11 cellular contexts compared by ENCODE assay signal in the genomic region with DNA sequence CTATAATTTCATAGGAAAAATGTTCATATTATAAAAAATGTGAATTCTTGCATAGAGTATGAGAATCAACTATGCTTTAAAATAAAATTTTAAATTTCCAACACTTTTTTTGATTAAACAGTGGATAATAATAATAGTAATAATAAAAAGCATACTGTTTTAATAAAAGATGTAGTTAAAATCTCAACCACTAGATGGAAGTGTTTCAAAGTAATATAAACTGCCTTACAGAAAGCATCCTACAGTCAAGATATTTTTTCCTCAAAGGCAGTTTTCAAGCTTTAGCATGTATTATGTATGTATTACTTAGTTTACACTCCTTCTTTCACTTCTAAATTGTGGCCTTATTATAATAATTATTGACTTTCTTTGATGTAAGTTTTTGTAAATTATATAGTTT.
A peak's percentile ranks its signal among the peaks of the same experiment; 100 is the strongest.
DNase-seq lines count a peak whose midpoint lies in the region; ATAC-seq and TF ChIP-seq lines count a peak whose summit lies in the region.
"Had no signal": no experiment of that assay in that cellular context is flagged by ENCODE, and none has a peak within 500 bp of the region (broad histone marks: within the 10 kb centered on the region; RNA-seq: fewer than 3 reads in every experiment).

No MANE protein-coding gene starts in this region.

- H3K9me3 ChIP-seq in osteoblast (ENCODE audit: low read depth, low read length) = no peaks in the 10 kb centered on the region
- H3K9me3 ChIP-seq: BLaER1 had no signal

- no peak for ATAC-seq in stimulated activated naive CD8-positive, alpha-beta T cell treated with anti-CD3 and anti-CD28 coated beads, Interleukin-15, amount 100 ng/mL, for 72 hours
- ATAC-seq: naive thymus-derived CD8-positive, alpha-beta T cell had no signal

- H3K36me3 Mint-ChIP-seq in activated T-cell treated with anti-CD3 and anti-CD28 coated beads, Interleukin-2, amount 50 U/mL, for 24 hours (ENCODE audit: low read depth) = no peaks in the 10 kb centered on the region
- H3K36me3 Mint-ChIP-seq: naive thymus-derived CD8-positive, alpha-beta T cell had no signal

- H3K27ac Mint-ChIP-seq in stimulated activated naive CD8-positive, alpha-beta T cell treated with anti-CD3 and anti-CD28 coated beads, Interleukin-15, amount 100 ng/mL, for 72 hours = no peak overlapping the region
- no peak overlapping the region for H3K27ac Mint-ChIP-seq in activated T-cell treated with anti-CD3 and anti-CD28 coated beads, Interleukin-2, amount 50 U/mL, for 24 hours
- H3K27ac Mint-ChIP-seq: naive thymus-derived CD8-positive, alpha-beta T cell had no signal

- H3K4me3 Mint-ChIP-seq in stimulated activated naive CD8-positive, alpha-beta T cell treated with anti-CD3 and anti-CD28 coated beads, Interleukin-15, amount 100 ng/mL, for 72 hours = no peak overlapping the region
- H3K4me3 Mint-ChIP-seq in activated T-cell treated with anti-CD3 and anti-CD28 coated beads, Interleukin-2, amount 50 U/mL, for 24 hours = no peak overlapping the region
- H3K4me3 Mint-ChIP-seq: naive thymus-derived CD8-positive, alpha-beta T cell had no signal

- H3K36me3 ChIP-seq in osteoblast (ENCODE audit: insufficient read depth, low read length) = no peaks in the 10 kb centered on the region
- H3K36me3 ChIP-seq: BLaER1 had no signal

- H4K20me1 ChIP-seq in osteoblast (ENCODE audit: insufficient read depth, low read length) = no peaks in the 10 kb centered on the region
- H4K20me1 ChIP-seq: BLaER1 had no signal

- in situ Hi-C loops in astrocyte of the spinal cord (cut with HindIII; ENCODE audit: low sequenced_read_pairs) = no loop called here

- H3K9me3 Mint-ChIP-seq in stimulated activated naive CD8-positive, alpha-beta T cell treated with anti-CD3 and anti-CD28 coated beads, Interleukin-15, amount 100 ng/mL, for 72 hours = no peaks in the 10 kb centered on the region
- no peaks in the 10 kb centered on the region for H3K9me3 Mint-ChIP-seq in activated T-cell treated with anti-CD3 and anti-CD28 coated beads, Interleukin-2, amount 50 U/mL, for 24 hours

- no peak overlapping the region for H3K4me2 ChIP-seq in osteoblast (ENCODE audit: insufficient read depth, low read length)
- H3K4me2 ChIP-seq: BLaER1 had no signal

- no peaks in the 10 kb centered on the region for H3K4me1 Mint-ChIP-seq in stimulated activated naive CD8-positive, alpha-beta T cell treated with anti-CD3 and anti-CD28 coated beads, Interleukin-15, amount 100 ng/mL, for 72 hours
- H3K4me1 Mint-ChIP-seq in activated T-cell treated with anti-CD3 and anti-CD28 coated beads, Interleukin-2, amount 50 U/mL, for 24 hours (ENCODE audit: low read depth) = no peaks in the 10 kb centered on the region
- H3K4me1 Mint-ChIP-seq: naive thymus-derived CD8-positive, alpha-beta T cell had no signal

- H3K79me2 ChIP-seq in osteoblast (ENCODE audit: insufficient read depth, low read length) = no peaks in the 10 kb centered on the region

- no peaks in the 10 kb centered on the region for H3K27me3 Mint-ChIP-seq in stimulated activated naive CD8-positive, alpha-beta T cell treated with anti-CD3 and anti-CD28 coated beads, Interleukin-15, amount 100 ng/mL, for 72 hours
- H3K27me3 Mint-ChIP-seq in activated T-cell treated with anti-CD3 and anti-CD28 coated beads, Interleukin-2, amount 50 U/mL, for 24 hours = no peaks in the 10 kb centered on the region

- no peak overlapping the region for H2AFZ ChIP-seq in osteoblast (ENCODE audit: low read length)

- H3K4me3 ChIP-seq in astrocyte of the spinal cord (ENCODE audit: low read depth, low read length) (no peak overlapping the region), osteoblast (ENCODE audit: insufficient read depth, low read length) (no peak overlapping the region)
- H3K4me3 ChIP-seq: BLaER1 had no signal

- H3K27ac ChIP-seq in osteoblast (ENCODE audit: low read depth, low read length) = no peak overlapping the region
- H3K27ac ChIP-seq: BLaER1 had no signal

- H3K27me3 ChIP-seq in osteoblast (ENCODE audit: insufficient read depth, low read length) = no peaks in the 10 kb centered on the region
- H3K27me3 ChIP-seq: BLaER1 had no signal

- TF ChIP-seq CTCF in astrocyte of the spinal cord (IDR thresholded peaks at IDR 0.05; ENCODE audit: low read depth, low read length) (peak; percentile 24), osteoblast (IDR thresholded peaks at IDR 0.05; ENCODE audit: extremely low read depth, low read depth, low read length) (peak; percentile 39)

- H3K4me1 ChIP-seq in osteoblast (ENCODE audit: insufficient read depth, low read length) = no peaks in the 10 kb centered on the region
- H3K4me1 ChIP-seq: BLaER1 had no signal

- DNase-seq in NCI-H1694 treated with DMSO at 0.1 percent for 48 hours (lab: John Stamatoyannopoulos, UW) (peak; percentile 12), NCI-H1694 (lab: John Stamatoyannopoulos, UW) (no peak), Kasumi-1 (lab: John Stamatoyannopoulos, UW) (peak; percentile 53 to 65), astrocyte of the spinal cord (ENCODE audit: low read depth, low spot score) (peak; percentile 10), osteoblast (ENCODE audit: insufficient read length, low spot score, missing footprints) (no peak)
- DNase-seq in stimulated activated naive CD4-positive, alpha-beta T cell treated with Interleukin-2 at 50 U/mL for 16 hours (lab: John Stamatoyannopoulos, UW) = no peak
- no peak for DNase-seq in stimulated activated naive CD8-positive, alpha-beta T cell treated with anti-CD3 and anti-CD28 coated beads, Interleukin-15, amount 100 ng/mL, for 72 hours
- DNase-seq in activated T-cell treated with anti-CD3 and anti-CD28 coated beads, Interleukin-2, amount 50 U/mL, for 24 hours = no peak
- DNase-seq: activated gamma-delta T cell; naive thymus-derived CD8-positive, alpha-beta T cell had no signal

Comparison
In these comparisons a context has a peak if more than half of its experiments do, and no peak if none do; other contexts are left out.
1. DNase-seq: peak in NCI-H1694 treated with DMSO at 0.1 percent for 48 hours (single experiment), Kasumi-1 (2 of 2) and astrocyte of the spinal cord (single experiment); none in NCI-H1694 (single experiment), osteoblast (single experiment), stimulated activated naive CD4-positive, alpha-beta T cell treated with Interleukin-2 at 50 U/mL for 16 hours (single experiment), stimulated activated naive CD8-positive, alpha-beta T cell treated with anti-CD3 and anti-CD28 coated beads, Interleukin-15, amount 100 ng/mL, for 72 hours (0 of 2) and activated T-cell treated with anti-CD3 and anti-CD28 coated beads, Interleukin-2, amount 50 U/mL, for 24 hours (single experiment).